ENCODE assay signal across 10 cellular contexts in the genomic region with DNA sequence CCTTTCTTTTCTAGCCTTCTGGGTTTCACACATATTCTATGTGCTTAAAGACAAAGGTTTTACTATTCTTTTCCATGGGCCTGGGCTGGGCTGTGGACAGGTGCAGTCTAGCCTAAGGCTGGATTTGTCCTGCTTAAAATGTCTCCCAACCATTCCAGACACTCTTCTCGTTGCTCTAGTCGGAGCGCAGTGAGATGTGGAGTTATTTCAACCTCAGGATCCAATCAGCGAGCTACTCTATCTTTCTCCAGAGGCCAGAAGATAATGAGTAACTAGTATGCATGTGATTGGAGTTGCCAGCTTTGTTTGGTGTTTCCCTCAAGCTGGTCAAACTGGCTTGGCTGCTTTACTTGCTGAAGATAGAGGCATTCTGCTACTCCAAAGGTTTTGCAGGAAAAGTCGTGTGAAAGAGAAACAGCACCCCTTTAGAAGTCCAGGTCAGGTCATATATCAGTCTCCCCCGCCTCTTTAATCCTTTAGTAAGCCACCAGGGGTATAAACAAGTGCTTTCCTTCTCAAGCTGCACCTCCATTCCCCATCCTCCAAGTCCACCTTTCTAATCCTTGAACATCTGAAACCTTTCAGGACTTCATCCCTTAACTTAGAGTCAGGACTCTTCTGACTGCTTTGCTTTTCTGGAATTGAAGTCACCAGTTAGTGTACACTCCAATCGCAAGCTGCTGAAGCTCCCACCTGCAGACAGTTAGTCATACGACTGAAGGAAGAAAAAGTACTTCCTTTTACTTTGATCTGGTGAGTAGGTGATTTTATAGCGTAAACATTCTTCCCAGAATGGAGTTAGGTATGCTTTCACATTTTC.
DNase-seq lines count a peak whose midpoint lies in the region; ATAC-seq, FAIRE-seq and TF ChIP-seq lines count a peak whose summit lies in the region.
"Had no signal": no experiment of that assay in that cellular context is flagged by ENCODE, and none has a peak within 500 bp of the region (broad histone marks: within the 10 kb centered on the region; RNA-seq: fewer than 3 reads in every experiment).

No MANE protein-coding gene starts in this region.

- FAIRE-seq in keratinocyte (lab: Jason Lieb, UNC): peak; percentile 82

- dilution Hi-C loops in keratinocyte (cut with MboI; ENCODE audit: extremely low pct_ligation_motif_present, low sequenced_read_pairs): no loop called here

- H3K36me3 ChIP-seq in HUES64 (ENCODE audit: insufficient read depth, low read length): no peaks in the 10 kb centered on the region
- peaks cover 13% of the 10 kb centered on the region for H3K36me3 ChIP-seq in RWPE2 (ENCODE audit: low read depth)
- no peaks in the 10 kb centered on the region for H3K36me3 ChIP-seq in keratinocyte (ENCODE audit: control insufficient read depth in 2 of 2, extremely low read depth in 1 of 2, insufficient read depth in 2 of 2, low read length in 2 of 2)
- no peaks in the 10 kb centered on the region for H3K36me3 ChIP-seq in smooth muscle cell (ENCODE audit: low read depth)

- no peak overlapping the region for H2AFZ ChIP-seq in keratinocyte (ENCODE audit: control insufficient read depth, low read length)
- no peak overlapping the region for H2AFZ ChIP-seq in smooth muscle cell (ENCODE audit: low read depth)

- peak overlapping the region; percentile 12 for H3K9ac ChIP-seq in HUES64 (ENCODE audit: low read depth, low read length)
- H3K9ac ChIP-seq in keratinocyte (ENCODE audit: control insufficient read depth, extremely low read depth, insufficient read depth, low read length): peak overlapping the region; percentile 44
- peak overlapping the region; percentile 44 for H3K9ac ChIP-seq in smooth muscle cell (ENCODE audit: low read depth)

- H3F3A ChIP-seq in smooth muscle cell (ENCODE audit: low read depth): peaks cover 10% of the 10 kb centered on the region

- H3K4me3 ChIP-seq in HUES64 (ENCODE audit: low read length) (peak overlapping the region; percentile 14; the same call in 1 of the 2 replicates), RWPE2 (ENCODE audit: severe bottlenecking) (peak overlapping the region; percentile 39), keratinocyte (ENCODE audit: control insufficient read depth in 2 of 3, extremely low read depth in 1 of 3, insufficient read depth in 2 of 3, low read depth in 1 of 3, low read length in 3 of 3) (peak overlapping the region; percentile 6 to 67 (median 63)), smooth muscle cell (peak overlapping the region; percentile 47)

- H3K9me1 ChIP-seq in keratinocyte (ENCODE audit: control insufficient read depth, extremely low read depth, insufficient read depth, low read length): peaks cover 3% of the 10 kb centered on the region

- H3K27ac ChIP-seq in HUES64 (ENCODE audit: low read depth, low read length): peak overlapping the region; percentile 48
- H3K27ac ChIP-seq in RWPE2 (ENCODE audit: poor library complexity, severe bottlenecking): peak overlapping the region; percentile 97
- H3K27ac ChIP-seq in keratinocyte (ENCODE audit: control insufficient read depth, insufficient read depth, low read length): peak overlapping the region; percentile 96
- peak overlapping the region; percentile 88 for H3K27ac ChIP-seq in smooth muscle cell (ENCODE audit: low read depth)

- H3K27me3 ChIP-seq in HUES64 (ENCODE audit: insufficient read depth, low read length) (no peaks in the 10 kb centered on the region), RWPE2 (ENCODE audit: insufficient read depth, poor library complexity, severe bottlenecking) (no peaks in the 10 kb centered on the region), keratinocyte (ENCODE audit: control insufficient read depth, extremely low read depth, insufficient read depth, low read length) (no peaks in the 10 kb centered on the region), smooth muscle cell (ENCODE audit: low read depth) (no peaks in the 10 kb centered on the region)

- H4K20me1 ChIP-seq in keratinocyte (ENCODE audit: control insufficient read depth, extremely low read depth, insufficient read depth, low read length): no peaks in the 10 kb centered on the region
- H4K20me1 ChIP-seq in smooth muscle cell (ENCODE audit: low read depth): peaks cover 42% of the 10 kb centered on the region

- peaks cover 32% of the 10 kb centered on the region for H3K4me1 ChIP-seq in HUES64 (ENCODE audit: insufficient read depth, low read length)
- peaks cover 46% of the 10 kb centered on the region for H3K4me1 ChIP-seq in RWPE2 (ENCODE audit: insufficient read depth, poor library complexity, severe bottlenecking)
- H3K4me1 ChIP-seq in keratinocyte (ENCODE audit: control insufficient read depth, extremely low read depth, insufficient read depth, low read length): peaks cover 52% of the 10 kb centered on the region
- peaks cover 18% of the 10 kb centered on the region for H3K4me1 ChIP-seq in smooth muscle cell (ENCODE audit: low read depth)

- H3K4me2 ChIP-seq in keratinocyte (ENCODE audit: control insufficient read depth, extremely low read depth, insufficient read depth, low read depth, low read length) (peak overlapping the region; percentile 94), smooth muscle cell (peak overlapping the region; percentile 52)

- DNase-seq in RWPE2 (ENCODE audit: low spot score) (peak; percentile 76), keratinocyte (ENCODE audit: low read depth, low spot score) (peak; percentile 69), smooth muscle cell (lab: John Stamatoyannopoulos, UW; ENCODE audit: unreplicated experiment) (no peak), HCEC 1CT (no peak), GDM1 (lab: John Stamatoyannopoulos, UW) (no peak), AML-193 (lab: John Stamatoyannopoulos, UW) (no peak), GF-D8 (lab: John Stamatoyannopoulos, UW) (no peak)
- DNase-seq: central memory CD4-positive, alpha-beta T cell; immature natural killer cell had no signal

- TF ChIP-seq CTCF in RWPE2 (IDR thresholded peaks at IDR 0.05; ENCODE audit: poor library complexity, severe bottlenecking) (no peak), keratinocyte (optimal IDR thresholded peaks at IDR 0.05 in 1 of 3, IDR thresholded peaks at IDR 0.05 in 1 of 3, conservative IDR thresholded peaks at IDR 0.05 in 1 of 3; ENCODE audit: extremely low read depth in 1 of 3, insufficient read depth in 2 of 3, low read length in 3 of 3) (no peak), smooth muscle cell (IDR thresholded peaks at IDR 0.05; ENCODE audit: borderline replicate concordance, insufficient read depth, poor library complexity, severe bottlenecking) (no peak)

- peak; percentile 74 for ATAC-seq in RWPE2 (ENCODE audit: low read depth)

- H3K79me2 ChIP-seq in keratinocyte (ENCODE audit: control insufficient read depth, insufficient read depth, low read length) (peaks cover 50% of the 10 kb centered on the region), smooth muscle cell (ENCODE audit: low read depth) (peaks cover 39% of the 10 kb centered on the region)

- H3K9me3 ChIP-seq in HUES64 (ENCODE audit: insufficient read depth, low read depth, low read length) (no peaks in the 10 kb centered on the region), RWPE2 (ENCODE audit: severe bottlenecking) (no peaks in the 10 kb centered on the region), keratinocyte (ENCODE audit: control insufficient read depth, low read depth, low read length) (no peaks in the 10 kb centered on the region), smooth muscle cell (replicated peaks; ENCODE audit: low read depth) (no peaks in the 10 kb centered on the region)

- 83% methylated on average over 9 of the region's 9 CpGs for WGBS in HUES64
- WGBS in smooth muscle cell (ENCODE audit: low lambda C conversion rate): 46% methylated on average over 9 of the region's 9 CpGs

Comparison
In these comparisons a context has a peak if more than half of its experiments do, and no peak if none do; other contexts are left out.
1. DNase-seq: peak in RWPE2 (single experiment) and keratinocyte (single experiment); none in smooth muscle cell (single experiment), HCEC 1CT (single experiment), GDM1 (single experiment), AML-193 (0 of 2) and GF-D8 (single experiment).
2. Peak in every context shown above with its lines, with median percentiles within 50 percentile points of each other: H3K27ac ChIP-seq, H3K4me3 ChIP-seq and H3K9ac ChIP-seq.